ENCODE assay signal across 12 cellular contexts in genomic region chr11:102314784-102315183, GRCh38. TPM values are rescaled to one million over a fixed set of nuclear protein-coding genes. Genes with fewer than 3 reads are reported as not detected.
DNase-seq lines count a peak whose midpoint lies in the region; ATAC-seq and TF ChIP-seq lines count a peak whose summit lies in the region.
"Had no signal": no experiment of that assay in that cellular context is flagged by ENCODE, and none has a peak within 500 bp of the region (broad histone marks: within the 10 kb centered on the region; RNA-seq: fewer than 3 reads in every experiment).

No MANE protein-coding gene starts in this region.

- CTCF ChIA-PET in CD8-positive, alpha-beta T cell (lab: Charles Lee), result interaction anchor here (0.7 to 17.7 kb wide), 5 partner anchors 9 to 351 kb away, joined by 3 to 384 read pairs (median 5); no protein-coding TSS in a partner anchor
- CTCF ChIA-PET in IMR-90 (lab: Yijun Ruan, JAX), result interaction anchor here (2.5 kb wide), 1 partner anchor 21 kb away, joined by 11 read pairs; no protein-coding TSS in a partner anchor

- H3K4me3 ChIP-seq in CD8-positive, alpha-beta T cell (ENCODE audit: low read depth, low read length), result no peak overlapping the region
- no peak overlapping the region for H3K4me3 ChIP-seq in IMR-90 (ENCODE audit: insufficient read depth, low read depth, low read length)
- H3K4me3 ChIP-seq: thyroid gland had no signal

- no peak for TF ChIP-seq POLR2A in IMR-90 (IDR thresholded peaks at IDR 0.05; ENCODE audit: low read depth, low read length)

- POLR2A ChIA-PET in CD8-positive, alpha-beta T cell (lab: Charles Lee), result no interaction called here
- POLR2A ChIA-PET in IMR-90 (lab: Charles Lee; ENCODE audit: unreplicated experiment), result no interaction called here

- H2BK120ac ChIP-seq in IMR-90 (ENCODE audit: low read depth, low read length), result no peak overlapping the region

- H3K36me3 ChIP-seq in CD8-positive, alpha-beta T cell (ENCODE audit: insufficient read depth, low read length), result no peaks in the 10 kb centered on the region
- no peaks in the 10 kb centered on the region for H3K36me3 ChIP-seq in IMR-90 (ENCODE audit: control insufficient read depth, insufficient read depth, low read length)
- H3K36me3 ChIP-seq: thyroid gland had no signal

- no peak overlapping the region for H3K23ac ChIP-seq in IMR-90 (ENCODE audit: low read depth, low read length)

- no peak overlapping the region for H3K4me2 ChIP-seq in IMR-90 (ENCODE audit: low read depth, low read length)

- no peak overlapping the region for H4K91ac ChIP-seq in IMR-90 (ENCODE audit: insufficient read depth, low read depth, low read length)

- WGBS in IMR-90 (ENCODE audit: extremely low coverage in 2 of 2, insufficient read length in 1 of 2), 2 experiments, result no CpG with 5 or more reads among the region's 2 CpGs

- H2AK5ac ChIP-seq in IMR-90 (ENCODE audit: low read depth, low read length), result no peak overlapping the region

- dilution Hi-C loops in IMR-90 (cut with HindIII; ENCODE audit: low sequenced_read_pairs, unreplicated experiment), result no loop called here

- H3K56ac ChIP-seq in IMR-90 (ENCODE audit: extremely low read depth, insufficient read depth, low read length), result no peak overlapping the region

- H3K9me1 ChIP-seq in IMR-90 (ENCODE audit: insufficient read depth, low read length), result 0 out of 2 replicates have a peak, but pooled peaks cover 7% of the 10 kb centered on the region

- H3K18ac ChIP-seq in IMR-90 (ENCODE audit: low read depth, low read length), result no peak overlapping the region

- H3K4me1 ChIP-seq in CD8-positive, alpha-beta T cell (ENCODE audit: insufficient read depth, low read length), result peaks cover 40% of the 10 kb centered on the region
- H3K4me1 ChIP-seq in IMR-90 (ENCODE audit: control insufficient read depth, insufficient read depth, low read length), result peaks cover 5% of the 10 kb centered on the region

- H3K27me3 Mint-ChIP-seq in CD8-positive, alpha-beta T cell (ENCODE audit: low read depth), result no peaks in the 10 kb centered on the region
- H3K27me3 Mint-ChIP-seq in activated naive CD8-positive, alpha-beta T cell treated with anti-CD3 and anti-CD28 coated beads, Interleukin-2, amount 50 U/mL, for 24 hours, result peaks cover 4% of the 10 kb centered on the region
- H3K27me3 Mint-ChIP-seq in natural killer cell treated with Interleukin-12 subunit alpha and Interleukin-12 subunit beta and Interleukin-15 and Interleukin-18, amount 100 ng/mL, for 72 hours, result no peaks in the 10 kb centered on the region

- no peak overlapping the region for H3K27ac ChIP-seq in CD8-positive, alpha-beta T cell (ENCODE audit: low read depth, low read length)
- no peak overlapping the region for H3K27ac ChIP-seq in IMR-90 (ENCODE audit: insufficient read depth, low read length)
- H3K27ac ChIP-seq: thyroid gland had no signal

- H3K9me3 ChIP-seq in CD8-positive, alpha-beta T cell (ENCODE audit: low read length), result no peaks in the 10 kb centered on the region
- no peaks in the 10 kb centered on the region for H3K9me3 ChIP-seq in IMR-90 (ENCODE audit: control insufficient read depth, insufficient read depth, low read length)
- H3K9me3 ChIP-seq: thyroid gland had no signal

- ATAC-seq in CD8-positive, alpha-beta T cell, result no peak
- ATAC-seq in IMR-90 (ENCODE audit: low read depth), result no peak
- ATAC-seq in activated naive CD8-positive, alpha-beta T cell treated with anti-CD3 and anti-CD28 coated beads, Interleukin-2, amount 50 U/mL, for 24 hours, result no peak
- no peak for ATAC-seq in natural killer cell treated with Interleukin-12 subunit alpha and Interleukin-12 subunit beta and Interleukin-15 and Interleukin-18, amount 100 ng/mL, for 72 hours
- ATAC-seq in HG02678 (IDR thresholded peaks at IDR 0.05; ENCODE audit: unreplicated experiment), result no peak

- no peak overlapping the region for H4K5ac ChIP-seq in IMR-90 (ENCODE audit: low read depth, low read length)

- TF ChIP-seq CTCF in CD8-positive, alpha-beta T cell (IDR thresholded peaks at IDR 0.05), result no peak
- no peak for TF ChIP-seq CTCF in IMR-90 (conservative IDR thresholded peaks at IDR 0.05; ENCODE audit: low read depth, low read length)

- H3K27ac Mint-ChIP-seq in CD8-positive, alpha-beta T cell, result peak overlapping the region; percentile 76
- H3K27ac Mint-ChIP-seq in activated naive CD8-positive, alpha-beta T cell treated with anti-CD3 and anti-CD28 coated beads, Interleukin-2, amount 50 U/mL, for 24 hours, result peak overlapping the region; percentile 82
- peak overlapping the region; percentile 86 to 93 for H3K27ac Mint-ChIP-seq in natural killer cell treated with Interleukin-12 subunit alpha and Interleukin-12 subunit beta and Interleukin-15 and Interleukin-18, amount 100 ng/mL, for 72 hours

- in situ Hi-C loops in IMR-90 (cut with MboI; ENCODE audit: low sequenced_read_pairs), result no loop called here

- no peak overlapping the region; the same call in 2 of the 3 replicates for H2BK15ac ChIP-seq in IMR-90 (ENCODE audit: low read depth, low read length)

- H2AK9ac ChIP-seq in IMR-90 (replicated peaks; ENCODE audit: low read depth, low read length, poor library complexity), result no peak overlapping the region

- H4K20me1 ChIP-seq in IMR-90 (ENCODE audit: insufficient read depth, low read length), result no peaks in the 10 kb centered on the region

- no peak overlapping the region for H2BK5ac ChIP-seq in IMR-90 (ENCODE audit: low read depth, low read length, poor library complexity, severe bottlenecking)

- no peak overlapping the region for H3K4ac ChIP-seq in IMR-90 (ENCODE audit: low read depth, low read length)

- intact Hi-C loops in CD8-positive, alpha-beta T cell (cut with DNase I, micrococcal nuclease), result loop anchor here in 1 of 2 experiments (5.0 to 10.0 kb wide), 2 partner anchors 780 to 798 kb away; partner anchors contain the start of gene DCUN1D5
- intact Hi-C loops in IMR-90 (cut with micrococcal nuclease), result no loop called here

- no peaks in the 10 kb centered on the region for H3K27me3 ChIP-seq in CD8-positive, alpha-beta T cell (ENCODE audit: insufficient read depth, low read length)
- no peaks in the 10 kb centered on the region for H3K27me3 ChIP-seq in IMR-90 (ENCODE audit: control insufficient read depth, insufficient read depth, low read length)
- H3K27me3 ChIP-seq: thyroid gland had no signal

- BruUV-seq in IMR-90 (replicated peaks; lab: Mats Ljungman, UMichigan), result no TSS peak

- H3K36me3 Mint-ChIP-seq in CD8-positive, alpha-beta T cell, result peaks cover 17% of the 10 kb centered on the region
- H3K36me3 Mint-ChIP-seq in activated naive CD8-positive, alpha-beta T cell treated with anti-CD3 and anti-CD28 coated beads, Interleukin-2, amount 50 U/mL, for 24 hours (ENCODE audit: low read depth), result peaks cover 26% of the 10 kb centered on the region
- peaks cover 20% of the 10 kb centered on the region for H3K36me3 Mint-ChIP-seq in natural killer cell treated with Interleukin-12 subunit alpha and Interleukin-12 subunit beta and Interleukin-15 and Interleukin-18, amount 100 ng/mL, for 72 hours

- no peak overlapping the region for H4K8ac ChIP-seq in IMR-90 (ENCODE audit: low read depth in 2 of 2, low read length in 2 of 2)

- DNase-seq in CD8-positive, alpha-beta T cell, result no peak
- no peak for DNase-seq in IMR-90
- DNase-seq in activated naive CD8-positive, alpha-beta T cell treated with anti-CD3 and anti-CD28 coated beads, Interleukin-2, amount 50 U/mL, for 24 hours, result no peak
- no peak for DNase-seq in natural killer cell treated with Interleukin-12 subunit alpha and Interleukin-12 subunit beta and Interleukin-15 and Interleukin-18, amount 100 ng/mL, for 72 hours (ENCODE audit: low spot score)
- DNase-seq in SKM-1 treated with dmso at 0.1 percent for 144 hours (lab: John Stamatoyannopoulos, UW; ENCODE audit: unreplicated experiment), result no peak
- DNase-seq in ecto neural progenitor cell (ENCODE audit: low spot score), result no peak
- DNase-seq: head of caudate nucleus, kidney glomerular epithelial cell, NCI-H2081 treated with DMSO at 0.1 percent for 48 hours, NCI-H69, thyroid gland had no signal

- no peak overlapping the region for H2BK20ac ChIP-seq in IMR-90 (ENCODE audit: low read depth, low read length)

- peaks cover 0 to 16% of the 10 kb centered on the region in 2 experiments; a peak in 2 of 4 replicates for H3K79me1 ChIP-seq in IMR-90 (ENCODE audit: low read depth in 1 of 2, low read length in 2 of 2)

- no peak for TF ChIP-seq RAD21 in IMR-90 (IDR thresholded peaks at IDR 0.05; ENCODE audit: low read length)

- no peak overlapping the region for H2AFZ ChIP-seq in IMR-90 (replicated peaks; ENCODE audit: low read length, poor library complexity)

- peaks cover 63% of the 10 kb centered on the region for H3K4me1 Mint-ChIP-seq in CD8-positive, alpha-beta T cell (ENCODE audit: low read depth)
- peaks cover 69% of the 10 kb centered on the region for H3K4me1 Mint-ChIP-seq in activated naive CD8-positive, alpha-beta T cell treated with anti-CD3 and anti-CD28 coated beads, Interleukin-2, amount 50 U/mL, for 24 hours
- peaks cover 44 to 59% of the 10 kb centered on the region in 2 donors for H3K4me1 Mint-ChIP-seq in natural killer cell treated with Interleukin-12 subunit alpha and Interleukin-12 subunit beta and Interleukin-15 and Interleukin-18, amount 100 ng/mL, for 72 hours (ENCODE audit: low read depth in 2 of 2)

- no peak overlapping the region for H3K4me3 Mint-ChIP-seq in CD8-positive, alpha-beta T cell
- H3K4me3 Mint-ChIP-seq in activated naive CD8-positive, alpha-beta T cell treated with anti-CD3 and anti-CD28 coated beads, Interleukin-2, amount 50 U/mL, for 24 hours, result no peak overlapping the region
- peak overlapping the region; percentile 53 for H3K4me3 Mint-ChIP-seq in natural killer cell treated with Interleukin-12 subunit alpha and Interleukin-12 subunit beta and Interleukin-15 and Interleukin-18, amount 100 ng/mL, for 72 hours

- H3K14ac ChIP-seq in IMR-90 (replicated peaks; ENCODE audit: low read depth, low read length), result no peak overlapping the region

- H3K9ac ChIP-seq in IMR-90 (ENCODE audit: low read depth, low read length), result no peak overlapping the region

- H3K9me3 Mint-ChIP-seq in CD8-positive, alpha-beta T cell, result no peaks in the 10 kb centered on the region
- no peaks in the 10 kb centered on the region for H3K9me3 Mint-ChIP-seq in activated naive CD8-positive, alpha-beta T cell treated with anti-CD3 and anti-CD28 coated beads, Interleukin-2, amount 50 U/mL, for 24 hours
- H3K9me3 Mint-ChIP-seq in natural killer cell treated with Interleukin-12 subunit alpha and Interleukin-12 subunit beta and Interleukin-15 and Interleukin-18, amount 100 ng/mL, for 72 hours, result peaks cover 3% of the 10 kb centered on the region

RNA-seq across cellular contexts. Expression of gene BIRC3, which starts 2.5 kb away (rescaled TPM):
- 10 to 100 TPM; 88.0 to 90.4 TPM for total RNA-seq in CD8-positive, alpha-beta T cell
- total RNA-seq in IMR-90 (2012; rRNA removed), result 5.0 and 6.4 TPM in 2 replicates
- polyA plus RNA-seq in IMR-90 (2012; rRNA removed), result 1.3 and 2.2 TPM in 2 replicates
- 0.25 and 0.29 TPM in 2 replicates for polyA plus RNA-seq in IMR-90 (2012; cell fraction: cytosol; rRNA removed)
- polyA plus RNA-seq in IMR-90 (2012; cell fraction: nucleus; rRNA removed; ENCODE audit: low replicate concordance), result 0.07 and 0.97 TPM in 2 replicates
- total RNA-seq in natural killer cell treated with Interleukin-12 subunit alpha and Interleukin-12 subunit beta and Interleukin-15 and Interleukin-18, amount 100 ng/mL, for 72 hours, result 10 to 100 TPM; 62.3 to 75.6 TPM

RNA-seq across cellular contexts. Expression of gene BIRC2, which starts 32.2 kb away (rescaled TPM):
- total RNA-seq in CD8-positive, alpha-beta T cell, result 100 to 1,000 TPM; 161 to 178 TPM
- 112 and 204 TPM in 2 replicates for total RNA-seq in IMR-90 (2012; rRNA removed)
- 40.4 and 48.0 TPM in 2 replicates for polyA plus RNA-seq in IMR-90 (2012; rRNA removed)
- 9.2 and 19.6 TPM in 2 replicates for polyA plus RNA-seq in IMR-90 (2012; cell fraction: cytosol; rRNA removed)
- 8.4 and 78.2 TPM in 2 replicates for polyA plus RNA-seq in IMR-90 (2012; cell fraction: nucleus; rRNA removed; ENCODE audit: low replicate concordance)
- 10 to 100 TPM; 41.4 to 47.0 TPM for total RNA-seq in natural killer cell treated with Interleukin-12 subunit alpha and Interleukin-12 subunit beta and Interleukin-15 and Interleukin-18, amount 100 ng/mL, for 72 hours
